In genomic region chr2:3584608-3585007, GRCh38 we compare ENCODE assay signal across 1 cellular context.
TF ChIP-seq lines count a peak whose summit lies in the region.

No MANE protein-coding gene starts in this region.

TF ChIP-seq in A549, 52 proteins besides CTCF, POLR2A, EP300 and RAD21 (continued from another document):
- no peak for TF ChIP-seq REST (IDR thresholded peaks at IDR 0.05)
- TF ChIP-seq HMGXB4 (CRISPR knock-in tag; IDR thresholded peaks at IDR 0.05; ENCODE audit: borderline replicate concordance) = no peak
- no peak for TF ChIP-seq HOXA7 (CRISPR knock-in tag; IDR thresholded peaks at IDR 0.05)
- no peak for TF ChIP-seq RNF2 (IDR thresholded peaks at IDR 0.05; ENCODE audit: borderline replicate concordance, low read depth)
- TF ChIP-seq, protein P1, sequence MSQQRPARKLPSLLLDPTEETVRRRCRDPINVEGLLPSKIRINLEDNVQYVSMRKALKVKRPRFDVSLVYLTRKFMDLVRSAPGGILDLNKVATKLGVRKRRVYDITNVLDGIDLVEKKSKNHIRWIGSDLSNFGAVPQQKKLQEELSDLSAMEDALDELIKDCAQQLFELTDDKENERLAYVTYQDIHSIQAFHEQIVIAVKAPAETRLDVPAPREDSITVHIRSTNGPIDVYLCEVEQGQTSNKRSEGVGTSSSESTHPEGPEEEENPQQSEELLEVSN (IDR thresholded peaks at IDR 0.05; ENCODE audit: borderline replicate concordance, low read depth) = no peak
- TF ChIP-seq GATA3 (IDR thresholded peaks at IDR 0.05; ENCODE audit: borderline replicate concordance) = no peak
- no peak for TF ChIP-seq CBX8 (IDR thresholded peaks at IDR 0.05)
- no peak for TF ChIP-seq EHMT2 (IDR thresholded peaks at IDR 0.05; ENCODE audit: low read depth)
- TF ChIP-seq KDM1A (IDR thresholded peaks at IDR 0.05; ENCODE audit: low read depth) = no peak
- TF ChIP-seq HOXB5 (CRISPR knock-in tag; IDR thresholded peaks at IDR 0.05) = no peak
- TF ChIP-seq ZSCAN20 (CRISPR knock-in tag; IDR thresholded peaks at IDR 0.05) = no peak
- no peak for TF ChIP-seq KDM5A (IDR thresholded peaks at IDR 0.05)
- TF ChIP-seq ZFP36 (IDR thresholded peaks at IDR 0.05; ENCODE audit: borderline replicate concordance, partially characterized antibody) = no peak
- no peak for TF ChIP-seq BCL3 (IDR thresholded peaks at IDR 0.05)
- TF ChIP-seq MAX (IDR thresholded peaks at IDR 0.05) = no peak
